Comparison of ENCODE assay signal across 8 cellular contexts in the genomic region with DNA sequence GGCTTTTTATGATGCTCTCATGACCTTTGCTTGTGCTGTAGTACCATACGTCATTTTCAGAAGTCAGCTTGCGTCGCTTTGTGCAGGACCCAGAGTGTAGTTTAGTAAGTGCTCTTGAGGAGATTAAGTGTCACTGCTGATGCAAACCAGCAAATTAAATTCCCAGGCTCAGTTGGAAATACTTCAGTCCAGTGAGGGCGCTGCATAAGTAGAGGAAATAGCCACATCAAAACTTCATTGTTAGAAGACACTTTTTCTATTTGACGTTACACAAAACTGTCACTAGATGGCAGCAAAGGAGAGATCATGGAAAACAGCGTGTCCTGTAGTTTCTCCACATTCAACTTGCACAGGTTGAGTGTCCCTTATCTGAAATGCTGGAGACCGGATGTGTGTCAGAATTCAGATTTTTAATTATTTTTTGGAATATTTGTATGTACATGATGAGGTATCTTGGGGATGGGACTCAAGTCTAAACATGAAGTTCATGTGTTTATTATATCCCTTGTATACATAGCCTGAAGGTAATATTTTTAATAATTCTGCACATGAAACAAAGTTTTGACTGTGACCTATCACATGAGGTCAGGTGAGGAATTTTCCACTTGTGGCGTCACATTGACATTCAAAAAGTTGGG. TPM values are rescaled to one million over a fixed set of nuclear protein-coding genes. Genes with fewer than 3 reads are reported as not detected.
DNase-seq lines count a peak whose midpoint lies in the region; ATAC-seq and TF ChIP-seq lines count a peak whose summit lies in the region.

No MANE protein-coding gene starts in this region.

- H3K27me3 Mint-ChIP-seq in activated T-cell treated with anti-CD3 and anti-CD28 coated beads, Interleukin-2, amount 50 U/mL, for 24 hours = peaks cover 3% of the 10 kb centered on the region

- peak; percentile 72 for ATAC-seq in GM21423 (IDR thresholded peaks at IDR 0.05; ENCODE audit: unreplicated experiment)

- peaks cover 0 to 19% (median 9%) of the 10 kb centered on the region in 8 donors for H3K9me3 ChIP-seq in spleen

- H3K36me3 ChIP-seq in spleen = peaks cover 0 to 23% (median 13%) of the 10 kb centered on the region in 6 donors

- in situ Hi-C loops in G401 (cut with HindIII; ENCODE audit: low sequenced_read_pairs) = no loop called here
- in situ Hi-C loops in astrocyte of the spinal cord (cut with HindIII; ENCODE audit: low sequenced_read_pairs) = no loop called here

- no peak overlapping the region for H3K4me3 Mint-ChIP-seq in activated T-cell treated with anti-CD3 and anti-CD28 coated beads, Interleukin-2, amount 50 U/mL, for 24 hours

- H3K9me3 Mint-ChIP-seq in activated T-cell treated with anti-CD3 and anti-CD28 coated beads, Interleukin-2, amount 50 U/mL, for 24 hours = peaks cover 14% of the 10 kb centered on the region

- H3K4me3 ChIP-seq in astrocyte of the spinal cord (ENCODE audit: low read depth, low read length) (no peak overlapping the region), spleen (no peak overlapping the region)

- H3K27ac ChIP-seq in spleen = no peak overlapping the region

- H3K27me3 ChIP-seq in spleen (replicated peaks in 1 of 7) = no peaks in the 10 kb centered on the region

- H3K4me1 ChIP-seq in spleen = peaks cover 3 to 36% (median 22%) of the 10 kb centered on the region in 6 donors

- DNase-seq in G401 (ENCODE audit: low spot score) (peak; percentile 79), HS-5 (ENCODE audit: low read depth) (peak; percentile 73), NCI-H82 (lab: John Stamatoyannopoulos, UW) (peak; percentile 82), astrocyte of the spinal cord (ENCODE audit: low read depth, low spot score) (peak; percentile 89), iPS DF 19.7 (ENCODE audit: low read depth, low spot score) (peak; percentile 54), spleen (no peak)
- DNase-seq in activated T-cell treated with anti-CD3 and anti-CD28 coated beads, Interleukin-2, amount 50 U/mL, for 24 hours = no peak

- 15 to 23% (median 19%) methylated on average over 8 of the region's 8 CpGs for WGBS in spleen, 5 donors

- no peak for TF ChIP-seq POLR2A in spleen (IDR thresholded peaks at IDR 0.05)

- intact Hi-C loops in spleen (cut with DNase I; ENCODE audit: low total_unique reads) = no loop called here

- H3K36me3 Mint-ChIP-seq in activated T-cell treated with anti-CD3 and anti-CD28 coated beads, Interleukin-2, amount 50 U/mL, for 24 hours (ENCODE audit: low read depth) = peaks cover 25% of the 10 kb centered on the region

- H3K4me1 Mint-ChIP-seq in activated T-cell treated with anti-CD3 and anti-CD28 coated beads, Interleukin-2, amount 50 U/mL, for 24 hours (ENCODE audit: low read depth) = peaks cover 5% of the 10 kb centered on the region

- no peak overlapping the region for H3K27ac Mint-ChIP-seq in activated T-cell treated with anti-CD3 and anti-CD28 coated beads, Interleukin-2, amount 50 U/mL, for 24 hours

- peak; percentile 63 for TF ChIP-seq CTCF in astrocyte of the spinal cord (IDR thresholded peaks at IDR 0.05; ENCODE audit: low read depth, low read length)
- peak; percentile 47 to 80 (median 72) for TF ChIP-seq CTCF in spleen (IDR thresholded peaks at IDR 0.05 in 8 of 11, conservative IDR thresholded peaks at IDR 0.05 in 3 of 11)

RNA-seq across cellular contexts. Expression of a gene that starts 7.9 kb away (rescaled TPM):
- total RNA-seq in G401 (2014; rRNA removed; shearing (Covaris generic)) = 10.0 and 13.9 TPM in 2 replicates
- 10 to 100 TPM; 22.7 to 28.3 (median 25.8) TPM for total RNA-seq in spleen
- 10 to 100 TPM; 25.9 to 33.6 (median 31.5) TPM for polyA plus RNA-seq in spleen

RNA-seq across cellular contexts. Expression of a gene that starts 30.0 kb away (rescaled TPM):
- total RNA-seq in G401 (2014; rRNA removed; shearing (Covaris generic)) = 0.14 and 2.7 TPM in 2 replicates
- total RNA-seq in spleen = 10 to 100 TPM in 6 of 7 donors, 1 to 10 TPM in 1; 9.5 to 90.1 (median 21.1) TPM
- polyA plus RNA-seq in spleen = 10 to 100 TPM; 13.3 to 36.5 (median 15.7) TPM

RNA-seq across cellular contexts. Expression of a gene that starts 49.0 kb away (rescaled TPM):
- 0.98 and 1.5 TPM in 2 replicates for total RNA-seq in G401 (2014; rRNA removed; shearing (Covaris generic))
- 10 to 100 TPM; 70.8 to 96.2 (median 73.7) TPM for total RNA-seq in spleen
- 10 to 100 TPM; 36.7 to 61.0 (median 38.2) TPM for polyA plus RNA-seq in spleen

Comparison
In these comparisons a context has a peak if more than half of its experiments do, and no peak if none do; other contexts are left out.
1. DNase-seq: peak in G401 (single experiment), HS-5 (single experiment), NCI-H82 (single experiment), astrocyte of the spinal cord (single experiment) and iPS DF 19.7 (single experiment); none in spleen (single experiment) and activated T-cell treated with anti-CD3 and anti-CD28 coated beads, Interleukin-2, amount 50 U/mL, for 24 hours (single experiment).
2. RNA of a gene that starts 49.0 kb away (total RNA-seq): 70.8 to 96.2 TPM in spleen; 0.98 to 1.5 TPM in G401; every median in the first group is over 10 times any median in the second.